ENCODE assay signal across 14 cellular contexts in genomic region chr2:172639823-172640222, GRCh38.
DNase-seq lines count a peak whose midpoint lies in the region; ATAC-seq, FAIRE-seq and TF ChIP-seq lines count a peak whose summit lies in the region.
"Had no signal": no experiment of that assay in that cellular context is flagged by ENCODE, and none has a peak within 500 bp of the region (broad histone marks: within the 10 kb centered on the region; RNA-seq: fewer than 3 reads in every experiment).

No MANE protein-coding gene starts in this region.

- H3K4me2 ChIP-seq in K562 (ENCODE audit: insufficient read depth, low read length): no peak overlapping the region

- in situ Hi-C loops in K562 (cut with MboI): no loop called here

- H3K9me3 Mint-ChIP-seq in activated CD8-positive, alpha-beta T cell treated with anti-CD3 and anti-CD28 coated beads for 36 hours: no peaks in the 10 kb centered on the region
- no peaks in the 10 kb centered on the region for H3K9me3 Mint-ChIP-seq in activated CD8-positive, alpha-beta T cell treated with anti-CD3 and anti-CD28 coated beads, Interleukin-2, amount 10 ng/mL, durations not matched to agents 7 days and 5 days (ENCODE audit: insufficient read depth)

- no peak overlapping the region for H3K27ac Mint-ChIP-seq in activated CD8-positive, alpha-beta T cell treated with anti-CD3 and anti-CD28 coated beads for 36 hours
- H3K27ac Mint-ChIP-seq in activated CD8-positive, alpha-beta T cell treated with anti-CD3 and anti-CD28 coated beads, Interleukin-2, amount 10 ng/mL, durations not matched to agents 7 days and 5 days: no peak overlapping the region
- H3K27ac Mint-ChIP-seq: brain had no signal

- H3K4me1 ChIP-seq in K562 (replicated peaks in 1 of 2; ENCODE audit: control insufficient read depth in 2 of 2, insufficient read depth in 2 of 2, low read length in 2 of 2): no peaks in the 10 kb centered on the region; a peak in 1 of 5 replicates
- H3K4me1 ChIP-seq: thyroid gland had no signal

- peak; percentile 90 for ATAC-seq in activated CD8-positive, alpha-beta T cell treated with anti-CD3 and anti-CD28 coated beads for 36 hours
- ATAC-seq in activated CD8-positive, alpha-beta T cell treated with anti-CD3 and anti-CD28 coated beads, Interleukin-2, amount 10 ng/mL, durations not matched to agents 7 days and 5 days: no peak
- ATAC-seq in K562 (peak; percentile 55), omental fat pad (ENCODE audit: low FRiP score) (no peak)
- ATAC-seq: Panc1 had no signal

- H3K27ac ChIP-seq in K562 (ENCODE audit: extremely low read depth, low read depth, low read length): no peak overlapping the region
- H3K27ac ChIP-seq: thyroid gland had no signal

- no peaks in the 10 kb centered on the region for H3K36me3 ChIP-seq in K562 (ENCODE audit: control insufficient read depth, insufficient read depth, low read length)
- H3K36me3 ChIP-seq: thyroid gland had no signal

- no peak overlapping the region for H2AFZ ChIP-seq in K562 (ENCODE audit: low read depth, low read length)

- H4K20me1 ChIP-seq in K562 (replicated peaks; ENCODE audit: control insufficient read depth, insufficient read depth, low read length): no peaks in the 10 kb centered on the region

- no peak overlapping the region for H3K9ac ChIP-seq in K562 (ENCODE audit: insufficient read depth in 1 of 2, low read depth in 2 of 2, low read length in 2 of 2)

- TF ChIP-seq POLR2A in K562 (conservative IDR thresholded peaks at IDR 0.05): no peak

- no peaks in the 10 kb centered on the region for H3K27me3 Mint-ChIP-seq in activated CD8-positive, alpha-beta T cell treated with anti-CD3 and anti-CD28 coated beads for 36 hours
- H3K27me3 Mint-ChIP-seq in activated CD8-positive, alpha-beta T cell treated with anti-CD3 and anti-CD28 coated beads, Interleukin-2, amount 10 ng/mL, durations not matched to agents 7 days and 5 days (ENCODE audit: low read depth): no peaks in the 10 kb centered on the region
- H3K27me3 Mint-ChIP-seq: CD4-positive, CD25-positive, alpha-beta regulatory T cell had no signal

- no peak for TF ChIP-seq RAD21 in K562 (CRISPR knock-in tag; conservative IDR thresholded peaks at IDR 0.05 in 1 of 2, IDR thresholded peaks at IDR 0.05 in 1 of 2)

- H3K9me3 ChIP-seq in K562 (replicated peaks; ENCODE audit: control insufficient read depth, insufficient read depth, low read depth, low read length): no peaks in the 10 kb centered on the region
- H3K9me3 ChIP-seq: thyroid gland had no signal

- CTCF ChIA-PET in activated CD8-positive, alpha-beta T cell treated with anti-CD3 and anti-CD28 coated beads for 36 hours (lab: Charles Lee): no interaction called here
- CTCF ChIA-PET in activated CD8-positive, alpha-beta T cell treated with anti-CD3 and anti-CD28 coated beads, Interleukin-2, amount 10 ng/mL, durations not matched to agents 7 days and 5 days (lab: Charles Lee): no interaction called here
- CTCF ChIA-PET in K562 (lab: Yijun Ruan, JAX; ENCODE audit: low intra/inter-chr PET ratio): no interaction called here

- H3K27me3 ChIP-seq in K562 (ENCODE audit: control insufficient read depth in 2 of 2, insufficient read depth in 2 of 2, low read length in 2 of 2): peaks cover 7 to 31% of the 10 kb centered on the region in 2 experiments
- H3K27me3 ChIP-seq: thyroid gland had no signal

- POLR2A ChIA-PET in activated CD8-positive, alpha-beta T cell treated with anti-CD3 and anti-CD28 coated beads for 36 hours (lab: Charles Lee): no interaction called here
- POLR2A ChIA-PET in activated CD8-positive, alpha-beta T cell treated with anti-CD3 and anti-CD28 coated beads, Interleukin-2, amount 10 ng/mL, durations not matched to agents 7 days and 5 days (lab: Charles Lee): no interaction called here
- POLR2A ChIA-PET in K562 (lab: Yijun Ruan, JAX): no interaction called here

- no peak for TF ChIP-seq CTCF in activated CD8-positive, alpha-beta T cell treated with anti-CD3 and anti-CD28 coated beads for 36 hours (IDR thresholded peaks at IDR 0.05)
- TF ChIP-seq CTCF in K562 (IDR thresholded peaks at IDR 0.05 in 2 of 3, conservative IDR thresholded peaks at IDR 0.05 in 1 of 3; ENCODE audit: insufficient read depth in 2 of 3, low read depth in 1 of 3, low read length in 3 of 3) (no peak), retinal pigment epithelial cell (conservative IDR thresholded peaks at IDR 0.05; ENCODE audit: low read depth, low read length) (no peak), omental fat pad (IDR thresholded peaks at IDR 0.05) (no peak)

- H3K4me3 ChIP-seq in K562 (no peak overlapping the region), retinal pigment epithelial cell (ENCODE audit: low read length) (no peak overlapping the region)
- H3K4me3 ChIP-seq: thyroid gland had no signal

- H3K36me3 Mint-ChIP-seq in activated CD8-positive, alpha-beta T cell treated with anti-CD3 and anti-CD28 coated beads for 36 hours (ENCODE audit: low read depth): no peaks in the 10 kb centered on the region
- no peaks in the 10 kb centered on the region for H3K36me3 Mint-ChIP-seq in activated CD8-positive, alpha-beta T cell treated with anti-CD3 and anti-CD28 coated beads, Interleukin-2, amount 10 ng/mL, durations not matched to agents 7 days and 5 days (ENCODE audit: low read depth)

- FAIRE-seq in K562 (lab: Jason Lieb, UNC): peak; percentile 56

- 0% methylated on average over 2 of the region's 2 CpGs for WGBS in K562 (ENCODE audit: insufficient coverage, low coverage, missing lambda C conversion rate)

- no peak overlapping the region for H3K4me3 Mint-ChIP-seq in activated CD8-positive, alpha-beta T cell treated with anti-CD3 and anti-CD28 coated beads for 36 hours
- H3K4me3 Mint-ChIP-seq in activated CD8-positive, alpha-beta T cell treated with anti-CD3 and anti-CD28 coated beads, Interleukin-2, amount 10 ng/mL, durations not matched to agents 7 days and 5 days: no peak overlapping the region
- H3K4me3 Mint-ChIP-seq: brain; CD4-positive, CD25-positive, alpha-beta regulatory T cell had no signal

- intact Hi-C loops in activated CD8-positive, alpha-beta T cell treated with anti-CD3 and anti-CD28 coated beads for 36 hours (cut with micrococcal nuclease): no loop called here
- intact Hi-C loops in K562 (cut with micrococcal nuclease): no loop called here

- H3K9me1 ChIP-seq in K562 (ENCODE audit: control insufficient read depth, insufficient read depth, low read length): no peaks in the 10 kb centered on the region

- H3K79me2 ChIP-seq in K562 (ENCODE audit: control insufficient read depth, insufficient read depth, low read length): no peaks in the 10 kb centered on the region

- BruUV-seq in K562 (replicated peaks; lab: Mats Ljungman, UMichigan): no TSS peak

- no peak for TF ChIP-seq EP300 in K562 (IDR thresholded peaks at IDR 0.05; ENCODE audit: low read length)

- DNase-seq in activated CD8-positive, alpha-beta T cell treated with anti-CD3 and anti-CD28 coated beads for 36 hours: peak; percentile 52
- DNase-seq in activated CD8-positive, alpha-beta T cell treated with anti-CD3 and anti-CD28 coated beads, Interleukin-2, amount 10 ng/mL, durations not matched to agents 7 days and 5 days: no peak
- peak; percentile 81 for DNase-seq in LHCN-M2 (ENCODE audit: low read depth)
- DNase-seq in K562 (ENCODE audit: extremely low read depth in 1 of 4, low spot score in 3 of 4): peak in 2 of 4 experiments; percentile 11 to 24
- DNase-seq in retinal pigment epithelial cell (ENCODE audit: low read depth): peak; percentile 21
- DNase-seq in activated naive CD4-positive, alpha-beta T cell treated with Interleukin-2 at 50 U/mL for 16 hours: no peak
- no peak for DNase-seq in omental fat pad (ENCODE audit: low spot score)
- DNase-seq in C1 segment of cervical spinal cord (lab: John Stamatoyannopoulos, UW): no peak
- DNase-seq: activated CD4-positive, alpha-beta T cell treated with anti-CD3 and anti-CD28 coated beads for 4 hours; NCI-H1417 treated with DMSO at 0.1 percent for 48 hours; thyroid gland had no signal

- H3K4me1 Mint-ChIP-seq in activated CD8-positive, alpha-beta T cell treated with anti-CD3 and anti-CD28 coated beads for 36 hours (ENCODE audit: low read depth): peaks cover 24% of the 10 kb centered on the region
- peaks cover 15% of the 10 kb centered on the region for H3K4me1 Mint-ChIP-seq in activated CD8-positive, alpha-beta T cell treated with anti-CD3 and anti-CD28 coated beads, Interleukin-2, amount 10 ng/mL, durations not matched to agents 7 days and 5 days (ENCODE audit: low read depth)
- H3K4me1 Mint-ChIP-seq: brain had no signal

TF ChIP-seq in K562, 482 proteins besides CTCF, POLR2A, EP300 and RAD21 (continues in another document):
- TF ChIP-seq E2F6 (IDR thresholded peaks at IDR 0.05; ENCODE audit: borderline replicate concordance in 1 of 2, extremely low read depth in 1 of 2, insufficient read depth in 1 of 2, insufficient read length in 1 of 2, low read depth in 1 of 2, low read length in 1 of 2, poor library complexity in 1 of 2, severe bottlenecking in 1 of 2) (no peak), STAT5A (IDR thresholded peaks at IDR 0.05; ENCODE audit: borderline replicate concordance, low read length) (no peak), FOSL1 (tag; conservative IDR thresholded peaks at IDR 0.05) (peak; percentile 88), DPF2 (IDR thresholded peaks at IDR 0.05) (peak; percentile 49; the same call in 1 of the 2 replicates), USF2 (CRISPR knock-in tag; IDR thresholded peaks at IDR 0.05) (no peak), ZNF253 (CRISPR knock-in tag; conservative IDR thresholded peaks at IDR 0.05) (no peak), CBFA2T3 (IDR thresholded peaks at IDR 0.05) (peak; percentile 87), KDM1A (IDR thresholded peaks at IDR 0.05) (peak; percentile 85 to 86), ATF1 (CRISPR knock-in tag; IDR thresholded peaks at IDR 0.05) (no peak), ATF1 (tag; IDR thresholded peaks at IDR 0.05) (peak; percentile 68)

Comparison
In these comparisons a context has a peak if more than half of its experiments do, and no peak if none do; other contexts are left out.
1. ATAC-seq: peak in activated CD8-positive, alpha-beta T cell treated with anti-CD3 and anti-CD28 coated beads for 36 hours (single experiment) and K562 (single experiment); none in activated CD8-positive, alpha-beta T cell treated with anti-CD3 and anti-CD28 coated beads, Interleukin-2, amount 10 ng/mL, durations not matched to agents 7 days and 5 days (single experiment) and omental fat pad (single experiment).
2. DNase-seq: peak in activated CD8-positive, alpha-beta T cell treated with anti-CD3 and anti-CD28 coated beads for 36 hours (single experiment), LHCN-M2 (single experiment) and retinal pigment epithelial cell (single experiment); none in activated CD8-positive, alpha-beta T cell treated with anti-CD3 and anti-CD28 coated beads, Interleukin-2, amount 10 ng/mL, durations not matched to agents 7 days and 5 days (single experiment), activated naive CD4-positive, alpha-beta T cell treated with Interleukin-2 at 50 U/mL for 16 hours (single experiment), omental fat pad (single experiment) and C1 segment of cervical spinal cord (0 of 14).